ENCODE assay signal across 8 cellular contexts in the genomic region with DNA sequence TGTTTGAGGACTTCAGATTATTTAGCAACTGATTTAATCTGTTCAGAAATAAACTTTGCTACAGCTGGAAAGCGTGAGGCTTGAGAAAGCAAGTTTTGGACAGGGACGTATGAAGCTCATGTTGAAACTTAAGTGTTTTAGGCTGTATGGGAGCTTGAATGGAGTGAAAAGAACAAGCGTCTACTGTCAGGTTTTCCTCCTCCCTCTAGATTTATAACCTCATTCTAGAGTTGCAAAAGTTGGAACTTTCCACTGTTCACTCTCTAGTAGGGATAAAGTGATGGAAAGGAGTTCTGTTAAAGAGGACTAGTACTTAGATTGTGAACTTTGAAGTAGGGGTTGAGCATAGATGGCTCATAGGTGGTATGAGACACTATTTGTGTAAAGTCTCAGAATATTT. TPM values are rescaled to one million over a fixed set of nuclear protein-coding genes. Genes with fewer than 3 reads are reported as not detected.
DNase-seq lines count a peak whose midpoint lies in the region; ATAC-seq, FAIRE-seq and TF ChIP-seq lines count a peak whose summit lies in the region.

No MANE protein-coding gene starts in this region.

- intact Hi-C loops in adrenal gland (cut with DNase I), result no loop called here

- H3K36me3 ChIP-seq in adrenal gland (replicated peaks in 1 of 2) (no peaks in the 10 kb centered on the region), suprapubic skin (no peaks in the 10 kb centered on the region)

- H3K27me3 ChIP-seq in adrenal gland (no peaks in the 10 kb centered on the region), suprapubic skin (no peaks in the 10 kb centered on the region)

- TF ChIP-seq CTCF in AG10803 (conservative IDR thresholded peaks at IDR 0.05; ENCODE audit: low read length) (no peak), adrenal gland (IDR thresholded peaks at IDR 0.05) (no peak), suprapubic skin (IDR thresholded peaks at IDR 0.05) (no peak)

- H3K27ac ChIP-seq in adrenal gland, result peak overlapping the region; percentile 64 to 91 (median 90)
- peak overlapping the region; percentile 91 for H3K27ac ChIP-seq in suprapubic skin

- peak; percentile 52 for DNase-seq in AG10803 (ENCODE audit: low read depth)
- peak; percentile 32 for DNase-seq in HT-29 (ENCODE audit: low spot score)
- no peak for DNase-seq in adrenal gland
- peak; percentile 29 for DNase-seq in kidney glomerular epithelial cell (lab: John Stamatoyannopoulos, UW)
- DNase-seq in suprapubic skin (ENCODE audit: low spot score in 2 of 2), result no peak
- DNase-seq in urothelium cell line (ENCODE audit: low spot score), result no peak
- DNase-seq in DMS53 treated with DMSO at 0.1 percent for 48 hours (lab: John Stamatoyannopoulos, UW; ENCODE audit: unreplicated experiment), result no peak

- no peak for FAIRE-seq in urothelium cell line (lab: Jason Lieb, UNC)

- H3K4me1 ChIP-seq in adrenal gland (replicated peaks in 1 of 2), result peaks cover 20 to 52% of the 10 kb centered on the region in 2 donors
- H3K4me1 ChIP-seq in suprapubic skin, result peaks cover 50% of the 10 kb centered on the region

- H3K9me3 ChIP-seq in adrenal gland (replicated peaks in 1 of 3) (no peaks in the 10 kb centered on the region), suprapubic skin (no peaks in the 10 kb centered on the region)

- peak overlapping the region; percentile 82 for H3K4me3 ChIP-seq in AG10803 (ENCODE audit: low read length)
- peak overlapping the region in 2 of 4 donors; percentile 65 to 67 for H3K4me3 ChIP-seq in adrenal gland
- peak overlapping the region; percentile 69 for H3K4me3 ChIP-seq in suprapubic skin

- 0 to 2% (median 1%) methylated on average over 3 of the region's 3 CpGs for WGBS in adrenal gland, 4 donors
- 2% methylated on average over 3 of the region's 3 CpGs for WGBS in suprapubic skin

- ATAC-seq in HG03520 (IDR thresholded peaks at IDR 0.05; ENCODE audit: unreplicated experiment), result no peak

- TF ChIP-seq EP300 in suprapubic skin (IDR thresholded peaks at IDR 0.05), result no peak

- TF ChIP-seq POLR2A in adrenal gland (IDR thresholded peaks at IDR 0.05) (peak in 1 of 2 donors; percentile 39), suprapubic skin (IDR thresholded peaks at IDR 0.05) (no peak)

RNA-seq across cellular contexts. Expression of gene PRPF39, which starts 1.1 kb away (rescaled TPM):
- total RNA-seq in HT-29 (2014; rRNA removed; shearing (Covaris generic)), result 7.6 and 9.8 TPM in 2 replicates
- 10 to 100 TPM in 6 of 8 donors, 1 to 10 TPM in 2; 6.5 to 52.5 (median 34.7) TPM for total RNA-seq in adrenal gland
- polyA plus RNA-seq in adrenal gland, result 10 to 100 TPM; 32.6 to 76.0 (median 53.9) TPM
- 10 to 100 TPM; 37.4 to 99.4 (median 40.6) TPM for total RNA-seq in suprapubic skin

RNA-seq across cellular contexts. Expression of gene FKBP3, which starts 49.3 kb away (rescaled TPM):
- 13.4 and 15.8 TPM in 2 replicates for total RNA-seq in HT-29 (2014; rRNA removed; shearing (Covaris generic))
- 10 to 100 TPM; 15.7 to 53.7 (median 42.8) TPM for total RNA-seq in adrenal gland
- 100 to 1,000 TPM in 2 of 3 donors, 10 to 100 TPM in 1; 99.6 to 146 (median 105) TPM for polyA plus RNA-seq in adrenal gland
- total RNA-seq in suprapubic skin, result 10 to 100 TPM; 19.4 to 47.1 (median 22.0) TPM

RNA-seq across cellular contexts. Expression of gene FANCM, which starts 50.7 kb away (rescaled TPM):
- 4.4 and 4.5 TPM in 2 replicates for total RNA-seq in HT-29 (2014; rRNA removed; shearing (Covaris generic))
- 10 to 100 TPM in 2 of 8 donors, 1 to 10 TPM in 6; 2.1 to 20.9 (median 6.0) TPM for total RNA-seq in adrenal gland
- polyA plus RNA-seq in adrenal gland, result 1 to 10 TPM; 4.1 to 8.8 (median 5.7) TPM
- 10 to 100 TPM in 1 of 4 donors, 1 to 10 TPM in 3; 2.6 to 10.1 (median 6.4) TPM for total RNA-seq in suprapubic skin

Comparison
In these comparisons a context has a peak if more than half of its experiments do, and no peak if none do; other contexts are left out.
1. DNase-seq: peak in AG10803 (single experiment), HT-29 (single experiment) and kidney glomerular epithelial cell (single experiment); none in adrenal gland (0 of 7), suprapubic skin (0 of 2), urothelium cell line (single experiment) and DMS53 treated with DMSO at 0.1 percent for 48 hours (single experiment).